ENCODE assay signal across 1 cellular context in genomic region chr15:77712438-77712837, GRCh38.
TF ChIP-seq lines count a peak whose summit lies in the region.

No MANE protein-coding gene starts in this region.

TF ChIP-seq in GM23338, 12 proteins besides CTCF, POLR2A, EP300 and RAD21 (continued from another document):
- TF ChIP-seq ZNF462 (CRISPR knock-in tag; IDR thresholded peaks at IDR 0.05): no peak
- no peak for TF ChIP-seq EZH2 (IDR thresholded peaks at IDR 0.05; ENCODE audit: low read depth, unreplicated experiment)
- no peak for TF ChIP-seq REST (IDR thresholded peaks at IDR 0.05; ENCODE audit: unreplicated experiment)
- TF ChIP-seq CREB1 (CRISPR knock-in tag; IDR thresholded peaks at IDR 0.05; ENCODE audit: low read depth): no peak
